ENCODE assay signal across 30 cellular contexts in genomic region chr10:35140126-35140525, GRCh38.
"Had no signal": no experiment of that assay in that cellular context is flagged by ENCODE, and none has a peak within 500 bp of the region (broad histone marks: within the 10 kb centered on the region; RNA-seq: fewer than 3 reads in every experiment).

No MANE protein-coding gene starts in this region.

- ATAC-seq: activated CD4-positive, CD25-positive, alpha-beta regulatory T cell treated with anti-CD3 and anti-CD28 coated beads, Interleukin-2, amount 50 U/mL, for 24 hours; activated CD8-positive, alpha-beta T cell treated with anti-CD3 and anti-CD28 coated beads for 36 hours; activated naive CD8-positive, alpha-beta T cell treated with anti-CD3 and anti-CD28 coated beads, Interleukin-2, amount 50 U/mL, for 24 hours; T-cell had no signal

- H3K9me3 Mint-ChIP-seq: activated B cell treated with CpG ODN at 0.5 μM for 24 hours; activated CD8-positive, alpha-beta T cell treated with anti-CD3 and anti-CD28 coated beads for 36 hours; activated naive CD4-positive, alpha-beta T cell treated with anti-CD3 and anti-CD28 coated beads for 36 hours; activated naive CD4-positive, alpha-beta T cell treated with anti-CD3 and anti-CD28 coated beads, Interleukin-2, amount 50 U/mL, for 24 hours; activated naive CD8-positive, alpha-beta T cell treated with anti-CD3 and anti-CD28 coated beads, Interleukin-2, amount 50 U/mL, for 24 hours; activated T-helper 1 cell treated with anti-CD3 and anti-CD28 coated beads, Interleukin-12 subunit alpha, Interleukin-12 subunit beta, Interleukin-2, Interleukin-4 antibody, amounts not matched to agents 30 ng/mL and 10 ng/mL and 1 ng/mL, durations not matched to agents 14 hours and 24 hours and 36 hours; activated T-helper 2 cell treated with anti-CD3 and anti-CD28 coated beads, Interferon-gamma antibody, Interleukin-2, Interleukin-4, amounts not matched to agents 10 μg/mL and 5 μg/mL and 100 μg/mL, durations not matched to agents 14 hours and 24 hours and 36 hours; T-cell; T-helper 1 cell treated with Interleukin-12 subunit alpha and Interleukin-12 subunit beta and Interleukin-4 antibody, amounts not matched to agents 30 μg/mL and 1 μg/mL, for 36 hours had no signal

- H3K4me3 ChIP-seq: colonic mucosa, esophagus squamous epithelium had no signal

- H3K27ac ChIP-seq: brain microvascular endothelial cell, colonic mucosa, epithelial cell of prostate, esophagus squamous epithelium, WERI-Rb-1 had no signal

- H3K4me3 Mint-ChIP-seq: activated B cell treated with CpG ODN at 0.5 μM for 24 hours; activated CD8-positive, alpha-beta T cell treated with anti-CD3 and anti-CD28 coated beads for 36 hours; activated naive CD4-positive, alpha-beta T cell treated with anti-CD3 and anti-CD28 coated beads for 36 hours; activated naive CD4-positive, alpha-beta T cell treated with anti-CD3 and anti-CD28 coated beads, Interleukin-2, amount 50 U/mL, for 24 hours; activated naive CD8-positive, alpha-beta T cell treated with anti-CD3 and anti-CD28 coated beads for 36 hours; activated naive CD8-positive, alpha-beta T cell treated with anti-CD3 and anti-CD28 coated beads, Interleukin-2, amount 50 U/mL, for 24 hours; activated T-helper 1 cell treated with anti-CD3 and anti-CD28 coated beads, Interleukin-12 subunit alpha, Interleukin-12 subunit beta, Interleukin-2, Interleukin-4 antibody, amounts not matched to agents 30 ng/mL and 10 ng/mL and 1 ng/mL, durations not matched to agents 14 hours and 24 hours and 36 hours; T-cell; T-helper 1 cell treated with Interleukin-12 subunit alpha and Interleukin-12 subunit beta and Interleukin-4 antibody, amounts not matched to agents 30 μg/mL and 1 μg/mL, for 36 hours had no signal

- DNase-seq: activated B cell treated with CpG ODN at 0.5 μM for 24 hours; activated CD4-positive, alpha-beta T cell treated with anti-CD3 and anti-CD28 coated beads for 48 hours; activated CD4-positive, alpha-beta T cell treated with anti-CD3 and anti-CD28 coated beads, Interleukin-2, amount 50 U/mL, for 1 hour; activated CD4-positive, alpha-beta T cell treated with anti-CD3 and anti-CD28 coated beads, Interleukin-2, amount 50 U/mL, for 48 hours; activated CD8-positive, alpha-beta memory T cell treated with anti-CD3 and anti-CD28 coated beads for 24 hours; activated CD8-positive, alpha-beta T cell treated with anti-CD3 and anti-CD28 coated beads for 36 hours; activated effector memory CD4-positive, alpha-beta T cell treated with anti-CD3 and anti-CD28 coated beads, Interleukin-2, amount 50 U/mL, for 16 hours; activated naive CD4-positive, alpha-beta T cell treated with anti-CD3 and anti-CD28 coated beads for 36 hours; activated naive CD8-positive, alpha-beta T cell treated with anti-CD3 and anti-CD28 coated beads for 36 hours; activated naive CD8-positive, alpha-beta T cell treated with anti-CD3 and anti-CD28 coated beads, Interleukin-2, amount 50 U/mL, for 24 hours; activated T-cell treated with anti-CD3 and anti-CD28 coated beads, Interleukin-2, amount 50 U/mL, for 48 hours; amniotic stem cell; anterior cingulate cortex; brain microvascular endothelial cell; central memory CD4-positive, alpha-beta T cell; cerebellar nuclear complex; colonic mucosa; effector CD8-positive, alpha-beta T cell; esophagus squamous epithelium; foreskin fibroblast; head of caudate nucleus; T-cell; T1000; WERI-Rb-1 had no signal

- H3K27me3 Mint-ChIP-seq: activated B cell treated with CpG ODN at 0.5 μM for 24 hours; activated CD8-positive, alpha-beta T cell treated with anti-CD3 and anti-CD28 coated beads for 36 hours; activated naive CD4-positive, alpha-beta T cell treated with anti-CD3 and anti-CD28 coated beads, Interleukin-2, amount 50 U/mL, for 24 hours; activated naive CD8-positive, alpha-beta T cell treated with anti-CD3 and anti-CD28 coated beads for 36 hours; activated naive CD8-positive, alpha-beta T cell treated with anti-CD3 and anti-CD28 coated beads, Interleukin-2, amount 50 U/mL, for 24 hours; T-cell had no signal

- H3K36me3 ChIP-seq: brain microvascular endothelial cell, colonic mucosa, esophagus squamous epithelium, WERI-Rb-1 had no signal

- H3K27me3 ChIP-seq: brain microvascular endothelial cell, colonic mucosa, esophagus squamous epithelium had no signal

- H3K4me1 ChIP-seq: colonic mucosa, esophagus squamous epithelium had no signal

- H3K9me3 ChIP-seq: colonic mucosa, esophagus squamous epithelium had no signal
